Comparison of ENCODE assay signal across 8 cellular contexts in the genomic region with DNA sequence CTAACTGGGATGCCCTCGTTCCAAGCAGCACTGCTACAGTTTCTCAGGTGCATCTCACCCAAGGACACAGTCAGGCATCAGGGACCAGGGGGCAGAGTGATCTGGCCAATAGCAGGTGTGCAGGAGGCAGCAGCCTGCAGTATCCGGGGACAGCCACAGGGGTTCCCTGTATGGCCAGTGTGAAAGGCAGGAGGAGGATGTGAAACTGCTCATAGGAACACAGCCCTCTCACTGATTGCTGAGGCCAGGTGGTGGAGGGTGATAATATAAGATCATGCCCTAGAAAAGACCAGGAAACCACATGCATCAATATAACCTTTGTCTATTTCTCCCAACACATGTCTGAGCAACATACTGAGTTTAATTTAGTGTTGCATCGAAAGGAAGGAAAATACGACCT.
A peak's percentile ranks its signal among the peaks of the same experiment; 100 is the strongest.
DNase-seq lines count a peak whose midpoint lies in the region; ATAC-seq and TF ChIP-seq lines count a peak whose summit lies in the region.

No MANE protein-coding gene starts in this region.

- no peaks in the 10 kb centered on the region for H3K27me3 ChIP-seq in Panc1 (ENCODE audit: control insufficient read depth, insufficient read depth, low read length)
- H3K27me3 ChIP-seq in naive thymus-derived CD4-positive, alpha-beta T cell (ENCODE audit: control insufficient read depth in 2 of 2, insufficient read depth in 2 of 2, low read length in 2 of 2) = no peaks in the 10 kb centered on the region

- H3K36me3 Mint-ChIP-seq in naive thymus-derived CD4-positive, alpha-beta T cell = peaks cover 0 to 58% (median 40%) of the 10 kb centered on the region in 5 donors
- H3K36me3 Mint-ChIP-seq in activated T-cell treated with anti-CD3 and anti-CD28 coated beads, Interleukin-2, amount 50 U/mL, for 4 hours (ENCODE audit: insufficient read depth) = no peaks in the 10 kb centered on the region

- H3K27ac Mint-ChIP-seq in naive thymus-derived CD4-positive, alpha-beta T cell = no peak overlapping the region

- DNase-seq in COLO668 (lab: John Stamatoyannopoulos, UW; ENCODE audit: unreplicated experiment) (peak; percentile 19), GM19240 (ENCODE audit: insufficient read length, low spot score) (peak; percentile 47), Panc1 (ENCODE audit: low read depth, low spot score) (peak; percentile 18), G401 (ENCODE audit: low spot score) (no peak)
- no peak for DNase-seq in naive thymus-derived CD4-positive, alpha-beta T cell
- no peak for DNase-seq in activated T-cell treated with anti-CD3 and anti-CD28 coated beads, Interleukin-2, amount 50 U/mL, for 4 hours
- no peak for DNase-seq in stimulated activated CD4-positive, alpha-beta T cell treated with anti-CD3 and anti-CD28 coated beads, Interleukin-12 subunit alpha, Interleukin-12 subunit beta, amount 100 ng/mL, for 4 hours

- in situ Hi-C loops in Panc1 (cut with HindIII; ENCODE audit: low pct_unique_long_range_greater_than_20kb, low sequenced_read_pairs) = no loop called here
- in situ Hi-C loops in G401 (cut with HindIII; ENCODE audit: low sequenced_read_pairs) = no loop called here

- no peaks in the 10 kb centered on the region for H3K4me1 ChIP-seq in Panc1 (ENCODE audit: control insufficient read depth, insufficient read depth, low read length)
- H3K4me1 ChIP-seq in naive thymus-derived CD4-positive, alpha-beta T cell (ENCODE audit: control insufficient read depth in 2 of 2, insufficient read depth in 2 of 2, low read length in 2 of 2) = no peaks in the 10 kb centered on the region

- H3K27me3 Mint-ChIP-seq in naive thymus-derived CD4-positive, alpha-beta T cell = no peaks in the 10 kb centered on the region
- peaks cover 2% of the 10 kb centered on the region for H3K27me3 Mint-ChIP-seq in activated T-cell treated with anti-CD3 and anti-CD28 coated beads, Interleukin-2, amount 50 U/mL, for 4 hours (ENCODE audit: low read depth)

- H3K9me3 ChIP-seq in Panc1 (ENCODE audit: control insufficient read depth, insufficient read depth, low read depth, low read length) = no peaks in the 10 kb centered on the region
- H3K9me3 ChIP-seq in naive thymus-derived CD4-positive, alpha-beta T cell (ENCODE audit: control insufficient read depth in 2 of 3, low read length in 3 of 3) = no peaks in the 10 kb centered on the region

- intact Hi-C loops in Panc1 (cut with micrococcal nuclease; ENCODE audit: unreplicated experiment) = no loop called here
- intact Hi-C loops in naive thymus-derived CD4-positive, alpha-beta T cell (cut with micrococcal nuclease) = no loop called here

- no peak overlapping the region for H3K27ac ChIP-seq in Panc1 (ENCODE audit: low read length)
- H3K27ac ChIP-seq in naive thymus-derived CD4-positive, alpha-beta T cell (ENCODE audit: low read depth, low read length) = no peak overlapping the region

- no peak for TF ChIP-seq CTCF in Panc1 (IDR thresholded peaks at IDR 0.05)

- CTCF ChIA-PET in Panc1 (lab: Charles Lee) = no interaction called here
- CTCF ChIA-PET in naive thymus-derived CD4-positive, alpha-beta T cell (lab: Charles Lee) = no interaction called here

- ATAC-seq in HG03095 (IDR thresholded peaks at IDR 0.05; ENCODE audit: unreplicated experiment) = peak; percentile 100
- ATAC-seq in Panc1 = no peak
- peak; percentile 40 for ATAC-seq in naive thymus-derived CD4-positive, alpha-beta T cell
- ATAC-seq in activated T-cell treated with anti-CD3 and anti-CD28 coated beads, Interleukin-2, amount 50 U/mL, for 4 hours = no peak

- no peak overlapping the region for H3K4me3 ChIP-seq in Panc1 (ENCODE audit: low read depth in 2 of 2, low read length in 2 of 2)
- no peak overlapping the region for H3K4me3 ChIP-seq in naive thymus-derived CD4-positive, alpha-beta T cell (ENCODE audit: low read length)

- no peaks in the 10 kb centered on the region for H3K4me1 Mint-ChIP-seq in naive thymus-derived CD4-positive, alpha-beta T cell
- no peaks in the 10 kb centered on the region for H3K4me1 Mint-ChIP-seq in activated T-cell treated with anti-CD3 and anti-CD28 coated beads, Interleukin-2, amount 50 U/mL, for 4 hours (ENCODE audit: low read depth)

- BruUV-seq in Panc1 (replicated peaks; lab: Mats Ljungman, UMichigan) = no TSS peak

- no peaks in the 10 kb centered on the region for H3K36me3 ChIP-seq in Panc1 (ENCODE audit: control insufficient read depth, insufficient read depth, low read length)
- H3K36me3 ChIP-seq in naive thymus-derived CD4-positive, alpha-beta T cell (ENCODE audit: control insufficient read depth in 2 of 3, insufficient read depth in 3 of 3, low read length in 3 of 3) = no peaks in the 10 kb centered on the region

- no peak overlapping the region for H3K4me3 Mint-ChIP-seq in naive thymus-derived CD4-positive, alpha-beta T cell
- no peak overlapping the region for H3K4me3 Mint-ChIP-seq in activated T-cell treated with anti-CD3 and anti-CD28 coated beads, Interleukin-2, amount 50 U/mL, for 4 hours

- POLR2A ChIA-PET in Panc1 (lab: Charles Lee) = no interaction called here
- POLR2A ChIA-PET in naive thymus-derived CD4-positive, alpha-beta T cell (lab: Charles Lee) = no interaction called here

- peaks cover 0 to 6% (median 0%) of the 10 kb centered on the region in 11 donors for H3K9me3 Mint-ChIP-seq in naive thymus-derived CD4-positive, alpha-beta T cell
- H3K9me3 Mint-ChIP-seq in activated T-cell treated with anti-CD3 and anti-CD28 coated beads, Interleukin-2, amount 50 U/mL, for 4 hours = no peaks in the 10 kb centered on the region

Comparison
In these comparisons a context has a peak if more than half of its experiments do, and no peak if none do; other contexts are left out.
1. DNase-seq: peak in COLO668 (single experiment), GM19240 (single experiment) and Panc1 (single experiment); none in naive thymus-derived CD4-positive, alpha-beta T cell (0 of 9), activated T-cell treated with anti-CD3 and anti-CD28 coated beads, Interleukin-2, amount 50 U/mL, for 4 hours (single experiment), stimulated activated CD4-positive, alpha-beta T cell treated with anti-CD3 and anti-CD28 coated beads, Interleukin-12 subunit alpha, Interleukin-12 subunit beta, amount 100 ng/mL, for 4 hours (single experiment) and G401 (single experiment).
2. ATAC-seq: peak in HG03095 (single experiment) and naive thymus-derived CD4-positive, alpha-beta T cell (single experiment); none in Panc1 (single experiment) and activated T-cell treated with anti-CD3 and anti-CD28 coated beads, Interleukin-2, amount 50 U/mL, for 4 hours (0 of 2).